ENCODE assay signal across 9 cellular contexts in genomic region chr1:19582318-19582717, GRCh38.
DNase-seq lines count a peak whose midpoint lies in the region; ATAC-seq and TF ChIP-seq lines count a peak whose summit lies in the region.
"Had no signal": no experiment of that assay in that cellular context is flagged by ENCODE, and none has a peak within 500 bp of the region (broad histone marks: within the 10 kb centered on the region; RNA-seq: fewer than 3 reads in every experiment).

No MANE protein-coding gene starts in this region.

- no peaks in the 10 kb centered on the region for H3K4me1 ChIP-seq in CD8-positive, alpha-beta memory T cell (ENCODE audit: insufficient read depth, low read length)
- H3K4me1 ChIP-seq in adrenal gland (replicated peaks in 1 of 2), result no peaks in the 10 kb centered on the region

- intact Hi-C loops in adrenal gland (cut with DNase I), result loop anchor here in 1 of 2 donors (10.0 kb wide), 1 partner anchor 198 kb away; no protein-coding TSS in a partner anchor

- no peaks in the 10 kb centered on the region for H3K36me3 Mint-ChIP-seq in CD8-positive, alpha-beta memory T cell
- H3K36me3 Mint-ChIP-seq in T-cell, result no peaks in the 10 kb centered on the region

- peak; percentile 75 to 94 (median 89) for ATAC-seq in T-cell (replicated peaks in 1 of 4)
- no peak for ATAC-seq in HG03039 (IDR thresholded peaks at IDR 0.05; ENCODE audit: unreplicated experiment)

- POLR2A ChIA-PET in CD8-positive, alpha-beta memory T cell (lab: Charles Lee), result interaction anchor here (0.6 kb wide), 1 partner anchor 191 kb away, joined by 3 read pairs; no protein-coding TSS in a partner anchor
- POLR2A ChIA-PET in T-cell (lab: Charles Lee), result interaction anchor here in 1 of 2 donors (0.6 kb wide), 1 partner anchor 110 kb away, joined by 7 read pairs; no protein-coding TSS in a partner anchor

- CTCF ChIA-PET in CD8-positive, alpha-beta memory T cell (lab: Charles Lee), result interaction anchor here (0.8 to 3.9 kb wide), 43 partner anchors 9 to 240 kb away, joined by 3 to 30 read pairs (median 5); a partner anchor contains a TSS
- CTCF ChIA-PET in T-cell (lab: Charles Lee), result interaction anchor here (0.6 to 1.6 kb wide), 15 partner anchors 15 to 241 kb away, joined by 3 to 6 read pairs (median 3); a partner anchor contains a TSS

- peaks cover 5 to 8% (median 7%) of the 10 kb centered on the region in 3 donors for H3K4me1 Mint-ChIP-seq in CD8-positive, alpha-beta memory T cell
- H3K4me1 Mint-ChIP-seq in T-cell, result peaks cover 6 to 10% (median 10%) of the 10 kb centered on the region in 3 donors

- no peak overlapping the region for H3K27ac ChIP-seq in CD8-positive, alpha-beta memory T cell (ENCODE audit: low read depth, low read length)
- H3K27ac ChIP-seq in HL-60 (replicated peaks), result no peak overlapping the region
- H3K27ac ChIP-seq in adrenal gland, result no peak overlapping the region

- TF ChIP-seq POLR2A in adrenal gland (IDR thresholded peaks at IDR 0.05), result no peak

- peaks cover 0 to 4% of the 10 kb centered on the region in 2 donors for H3K27me3 Mint-ChIP-seq in CD8-positive, alpha-beta memory T cell
- no peaks in the 10 kb centered on the region for H3K27me3 Mint-ChIP-seq in T-cell
- H3K27me3 Mint-ChIP-seq: stimulated activated naive CD8-positive, alpha-beta T cell treated with anti-CD3 and anti-CD28 coated beads, Interleukin-15, Interleukin-2, amounts not matched to agents 100 ng/mL and 50 ng/mL, for 24 hours had no signal

- WGBS in adrenal gland, 4 donors, result 25 to 35% (median 30%) methylated on average over 3 to 4 of the region's 4 CpGs

- H3K9me3 Mint-ChIP-seq in CD8-positive, alpha-beta memory T cell, result no peaks in the 10 kb centered on the region
- no peaks in the 10 kb centered on the region for H3K9me3 Mint-ChIP-seq in T-cell
- H3K9me3 Mint-ChIP-seq: stimulated activated naive CD8-positive, alpha-beta T cell treated with anti-CD3 and anti-CD28 coated beads, Interleukin-15, Interleukin-2, amounts not matched to agents 100 ng/mL and 50 ng/mL, for 24 hours had no signal

- no peaks in the 10 kb centered on the region for H3K9me3 ChIP-seq in CD8-positive, alpha-beta memory T cell (ENCODE audit: low read length)
- H3K9me3 ChIP-seq in adrenal gland (replicated peaks in 1 of 3), result no peaks in the 10 kb centered on the region

- TF ChIP-seq CTCF in HL-60 (IDR thresholded peaks at IDR 0.05; ENCODE audit: insufficient read depth, low read length) (peak; percentile 92), adrenal gland (IDR thresholded peaks at IDR 0.05) (peak; percentile 18 to 65 (median 58))

- H3K27ac Mint-ChIP-seq in CD8-positive, alpha-beta memory T cell, result peak overlapping the region in 5 of 8 donors; percentile 31 to 89 (median 72)
- peak overlapping the region in 1 of 2 donors; percentile 22 for H3K27ac Mint-ChIP-seq in T-cell
- H3K27ac Mint-ChIP-seq: stimulated activated naive CD8-positive, alpha-beta T cell treated with anti-CD3 and anti-CD28 coated beads, Interleukin-15, Interleukin-2, amounts not matched to agents 100 ng/mL and 50 ng/mL, for 24 hours had no signal

- H3K36me3 ChIP-seq in CD8-positive, alpha-beta memory T cell (ENCODE audit: insufficient read depth, low read length), result no peaks in the 10 kb centered on the region
- H3K36me3 ChIP-seq in adrenal gland (replicated peaks in 1 of 2), result no peaks in the 10 kb centered on the region

- H3K4me3 ChIP-seq in CD8-positive, alpha-beta memory T cell (ENCODE audit: low read length), result no peak overlapping the region
- no peak overlapping the region for H3K4me3 ChIP-seq in HL-60 (replicated peaks; ENCODE audit: insufficient read depth, low read length)
- H3K4me3 ChIP-seq in adrenal gland, result no peak overlapping the region

- peak; percentile 57 to 80 (median 66) for DNase-seq in CD8-positive, alpha-beta memory T cell
- DNase-seq in HL-60 (ENCODE audit: low read depth in 1 of 2, low spot score in 1 of 2), result peak in 1 of 2 experiments; percentile 66
- peak; percentile 16 to 82 (median 62) for DNase-seq in T-cell
- DNase-seq in adrenal gland, result peak; percentile 17 to 76 (median 42)
- peak; percentile 89 for DNase-seq in islet precursor cell
- DNase-seq in stimulated activated CD4-positive, alpha-beta T cell treated with anti-CD3 and anti-CD28 coated beads, TNF-alpha, amount 100 ng/mL, for 48 hours (ENCODE audit: low read depth in 3 of 3), result peak; percentile 59 to 68 (median 62)
- DNase-seq in SHP77 treated with DMSO at 0.1 percent for 48 hours (lab: John Stamatoyannopoulos, UW), result no peak

- no peak overlapping the region for H3K4me3 Mint-ChIP-seq in CD8-positive, alpha-beta memory T cell
- H3K4me3 Mint-ChIP-seq in T-cell, result no peak overlapping the region
- H3K4me3 Mint-ChIP-seq: stimulated activated naive CD8-positive, alpha-beta T cell treated with anti-CD3 and anti-CD28 coated beads, Interleukin-15, Interleukin-2, amounts not matched to agents 100 ng/mL and 50 ng/mL, for 24 hours had no signal

- H3K27me3 ChIP-seq in CD8-positive, alpha-beta memory T cell (ENCODE audit: insufficient read depth, low read length, poor library complexity, severe bottlenecking), result no peaks in the 10 kb centered on the region
- H3K27me3 ChIP-seq in HL-60 (ENCODE audit: insufficient read depth, poor library complexity, severe bottlenecking) (no peaks in the 10 kb centered on the region), adrenal gland (no peaks in the 10 kb centered on the region)
